ENCODE assay signal across 9 cellular contexts in genomic region chr11:120211522-120212258, GRCh38. TPM values are rescaled to one million over a fixed set of nuclear protein-coding genes. Genes with fewer than 3 reads are reported as not detected.
A peak's percentile ranks its signal among the peaks of the same experiment; 100 is the strongest.
DNase-seq lines count a peak whose midpoint lies in the region; ATAC-seq, FAIRE-seq and TF ChIP-seq lines count a peak whose summit lies in the region.
"Had no signal": no experiment of that assay in that cellular context is flagged by ENCODE, and none has a peak within 500 bp of the region (broad histone marks: within the 10 kb centered on the region; RNA-seq: fewer than 3 reads in every experiment).

No MANE protein-coding gene starts in this region.

- intact Hi-C loops in GM12878 (cut with micrococcal nuclease; ENCODE audit: unreplicated experiment), result loop anchor here (5.0 kb wide), 1 partner anchor 34 kb away; no protein-coding TSS in a partner anchor

- H3K4me2 ChIP-seq in GM12878 (ENCODE audit: control insufficient read depth, insufficient read depth), result peak overlapping the region; percentile 90

- H3K36me3 Mint-ChIP-seq in memory B cell, result no peaks in the 10 kb centered on the region

- H3K9ac ChIP-seq in GM12878 (ENCODE audit: control insufficient read depth, insufficient read depth, low read length), result peak overlapping the region; percentile 52; the same call in 1 of the 2 replicates

- H3K27ac Mint-ChIP-seq in memory B cell, result no peak overlapping the region

- DNase-seq in GM12878 (ENCODE audit: low read depth, low spot score) (no peak), memory B cell (ENCODE audit: low spot score in 2 of 2) (no peak), NCI-H2107 (lab: John Stamatoyannopoulos, UW) (no peak), hepatic stellate cell (ENCODE audit: low spot score) (no peak), putamen (ENCODE audit: low spot score) (no peak)

- H3K27ac ChIP-seq in C4-2B (peak overlapping the region; percentile 67), GM12878 (ENCODE audit: control insufficient read depth, insufficient read depth) (no peak overlapping the region)
- H3K27ac ChIP-seq: neutrophil had no signal

- 11% methylated on average over 18 of the region's 18 CpGs for WGBS in GM12878 (ENCODE audit: insufficient coverage, insufficient replicate concordance, low lambda C conversion rate, missing lambda C conversion rate)

- no peak for TF ChIP-seq CTCF in C4-2B (conservative IDR thresholded peaks at IDR 0.05)
- TF ChIP-seq CTCF in GM12878 (IDR thresholded peaks at IDR 0.05 in 2 of 3, conservative IDR thresholded peaks at IDR 0.05 in 1 of 3; ENCODE audit: control insufficient read depth in 2 of 3, extremely low read depth in 1 of 3, insufficient read depth in 1 of 3, low read depth in 3 of 3, low read length in 3 of 3), result no peak

- H3K4me3 ChIP-seq in GM12878, result peak overlapping the region; percentile 74

- no peak for FAIRE-seq in GM12878 (lab: Jason Lieb, UNC)

- peak overlapping the region; percentile 93 for H3K4me3 Mint-ChIP-seq in memory B cell

- TF ChIP-seq POLR2A in GM12878 (IDR thresholded peaks at IDR 0.05; ENCODE audit: low read depth, low read length), result no peak

- in situ Hi-C loops in GM12878 (cut with MboI), result no loop called here

- BruUV-seq in GM12878 (replicated peaks; lab: Mats Ljungman, UMichigan), result no TSS peak

- POLR2A ChIA-PET in GM12878 (lab: Charles Lee), result no interaction called here

- no peaks in the 10 kb centered on the region for H4K20me1 ChIP-seq in GM12878 (ENCODE audit: control insufficient read depth, insufficient read depth)

- H3K27me3 Mint-ChIP-seq in memory B cell, result peaks cover 24% of the 10 kb centered on the region

- no peak for TF ChIP-seq EP300 in GM12878 (IDR thresholded peaks at IDR 0.05; ENCODE audit: borderline replicate concordance in 1 of 2, control insufficient read depth in 1 of 2, low read depth in 2 of 2, low read length in 2 of 2)

- ATAC-seq in HG03457 (IDR thresholded peaks at IDR 0.05; ENCODE audit: unreplicated experiment) (peak; percentile 26), GM12878 (no peak; the same call in 2 of the 3 replicates), memory B cell (ENCODE audit: low read depth) (no peak), GM21529 (IDR thresholded peaks at IDR 0.05; ENCODE audit: unreplicated experiment) (no peak)

- H2AFZ ChIP-seq in GM12878 (ENCODE audit: control insufficient read depth, low read depth, low read length), result peak overlapping the region; percentile 57

- no peaks in the 10 kb centered on the region for H3K9me3 Mint-ChIP-seq in memory B cell

- RAD21 ChIA-PET in GM12878 (lab: Charles Lee; ENCODE audit: unreplicated experiment), result no interaction called here

- H3K4me1 ChIP-seq in GM12878 (ENCODE audit: control insufficient read depth, insufficient read depth, low read length), result peaks cover 11% of the 10 kb centered on the region

- H3K4me1 Mint-ChIP-seq in memory B cell, result peaks cover 8% of the 10 kb centered on the region

- peaks cover 0 to 1% of the 10 kb centered on the region in 2 experiments; a peak in 2 of 4 replicates for H3K27me3 ChIP-seq in GM12878 (replicated peaks in 1 of 2; ENCODE audit: control insufficient read depth in 2 of 2, insufficient read depth in 2 of 2, low read length in 1 of 2)

- no peaks in the 10 kb centered on the region for H3K79me2 ChIP-seq in GM12878 (ENCODE audit: control insufficient read depth, insufficient read depth, low read length)

- no peaks in the 10 kb centered on the region for H3K9me3 ChIP-seq in GM12878 (replicated peaks; ENCODE audit: control insufficient read depth, insufficient read depth, low read length)
- H3K9me3 ChIP-seq: neutrophil had no signal

- CTCF ChIA-PET in GM12878 (lab: Yijun Ruan, JAX), result interaction anchor here (1.1 to 2.8 kb wide), 3 partner anchors 88 to 92 kb away, joined by 4 to 8 read pairs (median 4); no protein-coding TSS in a partner anchor

- no peak for TF ChIP-seq RAD21 in GM12878 (IDR thresholded peaks at IDR 0.05; ENCODE audit: insufficient read depth, low read depth, low read length)

- H3K36me3 ChIP-seq in GM12878 (ENCODE audit: control insufficient read depth in 2 of 2, insufficient read depth in 2 of 2, low read length in 1 of 2), result no peaks in the 10 kb centered on the region
- H3K36me3 ChIP-seq: neutrophil had no signal

- SMC1A ChIA-PET in GM12878 (lab: Charles Lee; ENCODE audit: uncharacterized antibody, unreplicated experiment), result interaction anchor here (0.9 kb wide), 1 partner anchor 88 kb away, joined by 3 read pairs; no protein-coding TSS in a partner anchor

TF ChIP-seq in GM12878, 131 proteins besides CTCF, POLR2A, EP300 and RAD21 (continues in another document):
- TF ChIP-seq JUND (IDR thresholded peaks at IDR 0.05; ENCODE audit: low read depth, low read length), result no peak
- TF ChIP-seq ZNF384 (IDR thresholded peaks at IDR 0.05; ENCODE audit: borderline replicate concordance, low read depth, low read length), result no peak
- TF ChIP-seq PAX5 (IDR thresholded peaks at IDR 0.05; ENCODE audit: borderline replicate concordance, low read depth, low read length), result no peak
- TF ChIP-seq SMAD5 (IDR thresholded peaks at IDR 0.05; ENCODE audit: low read depth), result no peak
- TF ChIP-seq RCOR1 (conservative IDR thresholded peaks at IDR 0.05; ENCODE audit: low read depth, low read length), result no peak
- TF ChIP-seq PRDM15 (CRISPR knock-in tag; IDR thresholded peaks at IDR 0.05), result no peak

RNA-seq across cellular contexts. Expression of gene OAF, which starts 0.9 kb away (rescaled TPM):
- total RNA-seq in GM12878 (2013; cell fraction: nucleolus; rRNA removed), result 9.4 and 15.9 TPM in 2 replicates
- total RNA-seq in GM12878 (2014; rRNA removed), result 1.5 and 1.8 TPM in 2 replicates
- total RNA-seq in GM12878 (2014; rRNA removed; fragmentation: Illumina TruSeq; extraction: Trizol), result 0.55 and 1.0 TPM in 2 replicates
- total RNA-seq in GM12878 (2021), result 1.5 and 2.0 TPM in 2 replicates
- 0.85 TPM for polyA plus RNA-seq in GM12878 (2011; ENCODE audit: low read depth)
- 2.5 and 4.7 TPM in 2 replicates for polyA plus RNA-seq in GM12878 (2011; rRNA removed)
- 5.8 and 7.1 TPM in 2 replicates for polyA plus RNA-seq in GM12878 (2011; cell fraction: cytosol; rRNA removed)
- polyA plus RNA-seq in GM12878 (2011; cell fraction: nucleus; rRNA removed), result 6.2 and 8.7 TPM in 2 replicates
- 1.9 and 2.1 TPM in 2 replicates for polyA plus RNA-seq in GM12878 (2012)
- 0.51 and 0.55 TPM in 2 replicates for polyA plus RNA-seq in GM12878 (2014; fragmentation: Illumina TruSeq; extraction: Trizol)
- polyA plus RNA-seq in GM12878 (2014; fragmentation: Nextera tagmentation; extraction: Ambion mirVana), result under 1 TPM; 0.10 to 0.22 TPM
- polyA plus RNA-seq in GM12878 (2014; rRNA removed), result 1.5 and 1.6 TPM in 2 replicates
- 1 to 10 TPM in 1 of 2 experiments, under 1 TPM in 1; 0.24 to 1.1 TPM for polyA plus RNA-seq in GM12878 (2016; fragmentation: Nextera tagmentation; extraction: Ambion mirVana)
- polyA minus RNA-seq in GM12878 (2011; rRNA and poly(A)+ RNA removed), result 1.1 and 3.6 TPM in 2 replicates
- 0.80 and 1.2 TPM in 2 replicates for polyA minus RNA-seq in GM12878 (2011; cell fraction: cytosol; rRNA and poly(A)+ RNA removed)
- polyA minus RNA-seq in GM12878 (2011; cell fraction: nucleus; rRNA and poly(A)+ RNA removed), result 1.9 and 4.7 TPM in 2 replicates

RNA-seq across cellular contexts. Expression of gene POU2F3, which starts 28.2 kb away (rescaled TPM):
- 10.1 and 12.8 TPM in 2 replicates for total RNA-seq in GM12878 (2013; cell fraction: nucleolus; rRNA removed)
- total RNA-seq in GM12878 (2014; rRNA removed) (0.11 and 0.16 TPM in 2 replicates), GM12878 (2014; rRNA removed; fragmentation: Illumina TruSeq; extraction: Trizol) (0.18 and 0.22 TPM in 2 replicates), GM12878 (2021) (0.21 and 0.36 TPM in 2 replicates)
- polyA plus RNA-seq in GM12878 (2011; ENCODE audit: low read depth), result not detected
- polyA plus RNA-seq in GM12878 (2011; rRNA removed) (3.5 and 4.4 TPM in 2 replicates), GM12878 (2014; fragmentation: Illumina TruSeq; extraction: Trizol) (0.17 and 0.53 TPM in 2 replicates), GM12878 (2014; fragmentation: Nextera tagmentation; extraction: Ambion mirVana) (under 1 TPM; 0.15 to 0.37 TPM), GM12878 (2014; rRNA removed) (0.05 and 0.09 TPM in 2 replicates), GM12878 (2016; fragmentation: Nextera tagmentation; extraction: Ambion mirVana) (under 1 TPM; 0.31 to 0.39 TPM)
- polyA plus RNA-seq in GM12878 (2011; cell fraction: cytosol; rRNA removed), result 2.5 and 2.6 TPM in 2 replicates
- polyA plus RNA-seq in GM12878 (2011; cell fraction: nucleus; rRNA removed), result 4.4 and 5.4 TPM in 2 replicates
- 0.22 and 0.36 TPM in 2 replicates for polyA plus RNA-seq in GM12878 (2012)
- 3.5 and 3.6 TPM in 2 replicates for polyA minus RNA-seq in GM12878 (2011; rRNA and poly(A)+ RNA removed)
- 0.80 and 2.2 TPM in 2 replicates for polyA minus RNA-seq in GM12878 (2011; cell fraction: cytosol; rRNA and poly(A)+ RNA removed)
- 2.4 and 4.2 TPM in 2 replicates for polyA minus RNA-seq in GM12878 (2011; cell fraction: nucleus; rRNA and poly(A)+ RNA removed)
